24 cellular contexts compared by ENCODE assay signal in the genomic region with DNA sequence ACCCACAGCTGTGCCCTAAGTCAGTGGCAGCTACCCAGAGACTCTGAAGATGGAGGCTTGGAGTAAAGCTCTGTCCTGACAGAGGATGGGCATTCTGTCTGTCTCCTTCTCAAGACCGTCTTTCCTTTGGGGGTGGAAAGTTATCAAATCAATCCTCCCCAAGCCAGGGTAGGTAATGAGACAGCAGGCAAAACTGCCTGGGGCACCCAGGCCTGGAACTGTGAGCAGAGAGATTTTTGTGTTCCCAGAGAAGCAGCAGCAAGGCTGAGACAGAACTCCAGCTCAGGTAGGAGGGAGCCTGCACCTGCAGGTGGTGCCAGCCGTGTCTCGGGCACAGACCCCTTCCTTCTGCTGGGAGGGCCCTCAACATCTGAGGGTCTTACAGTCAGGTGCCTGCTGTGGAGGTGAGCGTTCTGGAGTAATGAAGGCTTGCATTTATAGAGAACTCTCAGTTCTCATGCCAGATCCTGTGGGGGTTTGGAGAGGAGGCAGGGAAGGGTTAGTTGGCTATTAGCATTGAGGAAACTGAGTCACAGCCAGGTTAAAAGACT.
"Had no signal": no experiment of that assay in that cellular context is flagged by ENCODE, and none has a peak within 500 bp of the region (broad histone marks: within the 10 kb centered on the region; RNA-seq: fewer than 3 reads in every experiment).

No MANE protein-coding gene starts in this region.

- ATAC-seq: activated CD4-positive, alpha-beta T cell treated with anti-CD3 and anti-CD28 coated beads for 36 hours; gastroesophageal sphincter; heart right ventricle; left ventricle myocardium superior; mucosa of descending colon; pancreas; sciatic nerve; stimulated activated memory B cell treated with anti-CD40 and anti-IgM and Interleukin-4, amounts not matched to agents 10 μg/mL and 1 μg/mL and 100 μg/mL, for 72 hours had no signal

- H3K4me1 ChIP-seq: colonic mucosa, gastroesophageal sphincter, thyroid gland had no signal

- FAIRE-seq: endometrium, pancreas, TTC549, urothelium cell line had no signal

- H3K27me3 ChIP-seq: colonic mucosa, pancreas, thyroid gland had no signal

- H3K9me3 ChIP-seq: colonic mucosa, gastroesophageal sphincter, heart right ventricle, mucosa of descending colon, pancreas, thyroid gland had no signal

- H3K4me3 ChIP-seq: colonic mucosa, gastroesophageal sphincter, heart right ventricle, mucosa of descending colon, pancreas, smooth muscle cell, thyroid gland had no signal

- DNase-seq: activated CD4-positive, alpha-beta memory T cell treated with anti-CD3 and anti-CD28 coated beads for 36 hours; activated CD4-positive, alpha-beta T cell treated with anti-CD3 and anti-CD28 coated beads for 36 hours; activated naive CD4-positive, alpha-beta T cell treated with Interleukin-2 at 50 U/mL for 16 hours; activated naive CD8-positive, alpha-beta T cell treated with anti-CD3 and anti-CD28 coated beads, Interleukin-2, amount 50 U/mL, for 24 hours; activated T-cell treated with anti-CD3 and anti-CD28 coated beads, Interleukin-2, amount 50 U/mL, for 1 hour; anterior cingulate cortex; central memory CD4-positive, alpha-beta T cell; colonic mucosa; erythroblast; heart right ventricle; kidney glomerular epithelial cell; left ventricle myocardium superior; mucosa of descending colon; naive thymus-derived CD4-positive, alpha-beta T cell; stimulated activated CD4-positive, alpha-beta T cell treated with anti-CD3 and anti-CD28 coated beads, Interleukin-4, amount 100 ng/mL, for 24 hours; thyroid gland had no signal

- H3K4me2 ChIP-seq: smooth muscle cell had no signal

- H3K36me3 ChIP-seq: colonic mucosa, gastroesophageal sphincter, heart right ventricle, pancreas, thyroid gland had no signal

- H3K27ac ChIP-seq: colonic mucosa, gastroesophageal sphincter, heart right ventricle, pancreas, thyroid gland had no signal
